1 cellular context compared by ENCODE assay signal in genomic region chrX:15142084-15142715, GRCh38.
TF ChIP-seq lines count a peak whose summit lies in the region.

No MANE protein-coding gene starts in this region.

TF ChIP-seq in GM12878, 131 proteins besides CTCF, POLR2A, EP300 and RAD21 (continued from another document):
- TF ChIP-seq, protein P1, sequence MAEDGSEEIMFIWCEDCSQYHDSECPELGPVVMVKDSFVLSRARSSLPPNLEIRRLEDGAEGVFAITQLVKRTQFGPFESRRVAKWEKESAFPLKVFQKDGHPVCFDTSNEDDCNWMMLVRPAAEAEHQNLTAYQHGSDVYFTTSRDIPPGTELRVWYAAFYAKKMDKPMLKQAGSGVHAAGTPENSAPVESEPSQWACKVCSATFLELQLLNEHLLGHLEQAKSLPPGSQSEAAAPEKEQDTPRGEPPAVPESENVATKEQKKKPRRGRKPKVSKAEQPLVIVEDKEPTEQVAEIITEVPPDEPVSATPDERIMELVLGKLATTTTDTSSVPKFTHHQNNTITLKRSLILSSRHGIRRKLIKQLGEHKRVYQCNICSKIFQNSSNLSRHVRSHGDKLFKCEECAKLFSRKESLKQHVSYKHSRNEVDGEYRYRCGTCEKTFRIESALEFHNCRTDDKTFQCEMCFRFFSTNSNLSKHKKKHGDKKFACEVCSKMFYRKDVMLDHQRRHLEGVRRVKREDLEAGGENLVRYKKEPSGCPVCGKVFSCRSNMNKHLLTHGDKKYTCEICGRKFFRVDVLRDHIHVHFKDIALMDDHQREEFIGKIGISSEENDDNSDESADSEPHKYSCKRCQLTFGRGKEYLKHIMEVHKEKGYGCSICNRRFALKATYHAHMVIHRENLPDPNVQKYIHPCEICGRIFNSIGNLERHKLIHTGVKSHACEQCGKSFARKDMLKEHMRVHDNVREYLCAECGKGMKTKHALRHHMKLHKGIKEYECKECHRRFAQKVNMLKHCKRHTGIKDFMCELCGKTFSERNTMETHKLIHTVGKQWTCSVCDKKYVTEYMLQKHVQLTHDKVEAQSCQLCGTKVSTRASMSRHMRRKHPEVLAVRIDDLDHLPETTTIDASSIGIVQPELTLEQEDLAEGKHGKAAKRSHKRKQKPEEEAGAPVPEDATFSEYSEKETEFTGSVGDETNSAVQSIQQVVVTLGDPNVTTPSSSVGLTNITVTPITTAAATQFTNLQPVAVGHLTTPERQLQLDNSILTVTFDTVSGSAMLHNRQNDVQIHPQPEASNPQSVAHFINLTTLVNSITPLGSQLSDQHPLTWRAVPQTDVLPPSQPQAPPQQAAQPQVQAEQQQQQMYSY (CRISPR knock-in tag; IDR thresholded peaks at IDR 0.05), result no peak
- TF ChIP-seq, protein P2, sequence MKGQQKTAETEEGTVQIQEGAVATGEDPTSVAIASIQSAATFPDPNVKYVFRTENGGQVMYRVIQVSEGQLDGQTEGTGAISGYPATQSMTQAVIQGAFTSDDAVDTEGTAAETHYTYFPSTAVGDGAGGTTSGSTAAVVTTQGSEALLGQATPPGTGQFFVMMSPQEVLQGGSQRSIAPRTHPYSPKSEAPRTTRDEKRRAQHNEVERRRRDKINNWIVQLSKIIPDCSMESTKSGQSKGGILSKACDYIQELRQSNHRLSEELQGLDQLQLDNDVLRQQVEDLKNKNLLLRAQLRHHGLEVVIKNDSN (IDR thresholded peaks at IDR 0.05; ENCODE audit: borderline replicate concordance, extremely low read length, insufficient read depth, low read depth, low read length), result no peak
- TF ChIP-seq BACH1 (IDR thresholded peaks at IDR 0.05; ENCODE audit: borderline replicate concordance) (no peak), NR2C1 (IDR thresholded peaks at IDR 0.05) (no peak)
